8 cellular contexts compared by ENCODE assay signal in the genomic region with DNA sequence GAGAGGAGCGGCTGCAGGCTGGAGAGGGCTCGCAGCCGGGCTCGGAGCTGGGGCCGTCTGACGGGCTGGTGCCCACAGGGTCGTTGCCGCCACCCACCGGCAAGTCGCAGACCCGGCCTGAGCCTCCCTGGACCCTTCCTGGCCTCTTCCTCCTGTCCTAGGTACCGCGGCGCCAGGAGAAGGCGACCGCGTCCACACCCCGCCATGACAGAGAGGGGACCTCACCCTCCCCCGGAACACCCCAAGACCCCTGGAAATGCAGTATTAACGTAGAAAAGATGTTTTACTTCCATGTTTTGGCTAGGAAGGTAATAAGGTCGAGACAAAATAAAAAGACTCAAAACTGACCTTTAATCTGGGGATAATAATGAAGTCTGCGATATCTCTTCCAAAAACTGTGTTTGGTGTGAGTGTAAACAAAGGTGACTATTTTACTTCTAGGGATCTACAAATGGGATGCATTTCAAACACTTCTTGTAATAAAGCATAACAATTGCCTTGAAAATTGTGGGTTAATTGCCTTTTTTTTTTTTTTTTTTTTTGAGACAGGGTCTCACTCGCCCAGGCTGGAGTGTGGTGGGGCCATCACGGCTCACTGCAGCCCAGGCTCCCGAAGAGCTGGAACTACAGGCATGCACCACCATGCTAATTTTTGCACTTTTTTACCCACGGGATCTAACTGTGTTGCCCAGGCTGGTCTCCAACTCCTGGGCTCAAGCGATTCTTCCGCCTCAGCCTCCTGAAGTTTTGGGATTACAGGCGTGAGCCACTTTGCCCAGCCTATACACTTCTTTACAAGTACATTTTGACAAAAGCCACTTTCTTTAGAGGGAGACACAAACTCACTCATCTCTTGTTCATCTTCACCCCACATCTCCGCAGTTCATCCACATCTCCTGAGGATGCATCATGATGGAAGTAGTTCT. TPM values are rescaled to one million over a fixed set of nuclear protein-coding genes. Genes with fewer than 3 reads are reported as not detected.
A peak's percentile ranks its signal among the peaks of the same experiment; 100 is the strongest.
DNase-seq lines count a peak whose midpoint lies in the region; ATAC-seq and TF ChIP-seq lines count a peak whose summit lies in the region.

No MANE protein-coding gene starts in this region.

- H3K27me3 ChIP-seq in layer of hippocampus (ENCODE audit: control insufficient read depth, insufficient read depth, low read length) (no peaks in the 10 kb centered on the region), upper lobe of left lung (no peaks in the 10 kb centered on the region)

- no peak for DNase-seq in activated naive CD4-positive, alpha-beta T cell treated with anti-CD3 and anti-CD28 coated beads, Interleukin-2, amount 50 U/mL, for 72 hours (ENCODE audit: low spot score in 2 of 2)
- DNase-seq in upper lobe of left lung (no peak), NCI-H2196 (lab: John Stamatoyannopoulos, UW; ENCODE audit: unreplicated experiment) (no peak), EL (no peak)
- DNase-seq in stimulated activated CD4-positive, alpha-beta T cell treated with anti-CD3 and anti-CD28 coated beads, Interleukin-4, amount 100 ng/mL, for 1 hour, result no peak

- no peaks in the 10 kb centered on the region for H3K9me3 Mint-ChIP-seq in activated naive CD4-positive, alpha-beta T cell treated with anti-CD3 and anti-CD28 coated beads, Interleukin-2, amount 50 U/mL, for 72 hours

- H3K36me3 ChIP-seq in upper lobe of left lung, result peaks cover 24 to 35% (median 30%) of the 10 kb centered on the region in 4 donors

- peak overlapping the region; percentile 52 to 96 (median 80) for H3K4me3 ChIP-seq in upper lobe of left lung

- no peak for TF ChIP-seq EP300 in upper lobe of left lung (IDR thresholded peaks at IDR 0.05)

- peak overlapping the region; percentile 72 to 100 for H3K27ac Mint-ChIP-seq in activated naive CD4-positive, alpha-beta T cell treated with anti-CD3 and anti-CD28 coated beads, Interleukin-2, amount 50 U/mL, for 72 hours

- H3K36me3 Mint-ChIP-seq in activated naive CD4-positive, alpha-beta T cell treated with anti-CD3 and anti-CD28 coated beads, Interleukin-2, amount 50 U/mL, for 72 hours, result peaks cover 37 to 38% of the 10 kb centered on the region in 2 donors

- TF ChIP-seq CTCF in GM12874 (IDR thresholded peaks at IDR 0.05; ENCODE audit: insufficient read depth, low read depth, low read length) (peak; percentile 53; the same call in 1 of the 2 replicates), upper lobe of left lung (IDR thresholded peaks at IDR 0.05) (peak in 1 of 6 experiments; percentile 4)

- ATAC-seq in HG02870 (IDR thresholded peaks at IDR 0.05; ENCODE audit: unreplicated experiment), result peak; percentile 30
- ATAC-seq in activated naive CD4-positive, alpha-beta T cell treated with anti-CD3 and anti-CD28 coated beads, Interleukin-2, amount 50 U/mL, for 72 hours, result peak in 1 of 2 donors; percentile 40
- ATAC-seq in upper lobe of left lung (ENCODE audit: low FRiP score in 2 of 2), result no peak

- H3K9me3 ChIP-seq in upper lobe of left lung, result no peaks in the 10 kb centered on the region

- peaks cover 22 to 35% (median 24%) of the 10 kb centered on the region in 4 donors for H3K4me1 ChIP-seq in upper lobe of left lung

- WGBS in upper lobe of left lung, 2 donors, result 24 to 47% methylated on average over 15 to 29 of the region's 30 CpGs

- TF ChIP-seq POLR2A in upper lobe of left lung (IDR thresholded peaks at IDR 0.05), result no peak

- H3K27ac ChIP-seq in layer of hippocampus (ENCODE audit: low read depth, low read length) (peak overlapping the region; percentile 98), upper lobe of left lung (peak overlapping the region; percentile 99 to 100 (median 100))

RNA-seq across cellular contexts. Expression of gene RSRP1, which starts 0.8 kb away (rescaled TPM):
- total RNA-seq in activated naive CD4-positive, alpha-beta T cell treated with anti-CD3 and anti-CD28 coated beads, Interleukin-2, amount 50 U/mL, for 72 hours, result 100 to 1,000 TPM; 147 to 154 TPM
- total RNA-seq in upper lobe of left lung, result 100 to 1,000 TPM in 5 of 6 donors, 10 to 100 TPM in 1; 62.0 to 563 (median 161) TPM

RNA-seq across cellular contexts. Expression of gene SYF2, which starts 15.8 kb away (rescaled TPM):
- 10 to 100 TPM; 42.3 to 58.1 TPM for total RNA-seq in activated naive CD4-positive, alpha-beta T cell treated with anti-CD3 and anti-CD28 coated beads, Interleukin-2, amount 50 U/mL, for 72 hours
- total RNA-seq in upper lobe of left lung, result 10 to 100 TPM; 21.9 to 66.5 (median 39.5) TPM

RNA-seq across cellular contexts. Expression of gene RHD, which starts 24.2 kb away (rescaled TPM):
- not detected for total RNA-seq in activated naive CD4-positive, alpha-beta T cell treated with anti-CD3 and anti-CD28 coated beads, Interleukin-2, amount 50 U/mL, for 72 hours
- total RNA-seq in upper lobe of left lung, result 1 to 10 TPM in 1 of 6 donors, under 1 TPM in 1, not detected in 4; 0.15 to 1.0 TPM
